24 cellular contexts compared by ENCODE assay signal in genomic region chr1:180936110-180937011, GRCh38. TPM values are rescaled to one million over a fixed set of nuclear protein-coding genes. Genes with fewer than 3 reads are reported as not detected.
"Had no signal": no experiment of that assay in that cellular context is flagged by ENCODE, and none has a peak within 500 bp of the region (broad histone marks: within the 10 kb centered on the region; RNA-seq: fewer than 3 reads in every experiment).

No MANE protein-coding gene starts in this region.

- H3K4me1 ChIP-seq: colonic mucosa, left lung, parathyroid adenoma, tibial artery had no signal

- H3K9me3 ChIP-seq: colonic mucosa, left lung, tibial artery had no signal

- ATAC-seq: activated naive CD8-positive, alpha-beta T cell treated with anti-CD3 and anti-CD28 coated beads, Interleukin-2, amount 50 U/mL, for 24 hours; effector memory CD8-positive, alpha-beta T cell; esophagus mucosa; left lung had no signal

- H3K4me2 ChIP-seq: hepatocyte had no signal

- H3K36me3 ChIP-seq: colonic mucosa had no signal

- DNase-seq: activated CD4-positive, alpha-beta memory T cell treated with anti-CD3 and anti-CD28 coated beads for 36 hours; activated CD4-positive, alpha-beta T cell treated with anti-CD3 and anti-CD28 coated beads for 4 hours; activated CD4-positive, CD25-positive, alpha-beta regulatory T cell; activated gamma-delta T cell; activated naive CD4-positive, alpha-beta T cell treated with anti-CD3 and anti-CD28 coated beads, Interleukin-2, amount 50 U/mL, for 16 hours; activated naive CD8-positive, alpha-beta T cell treated with anti-CD3 and anti-CD28 coated beads, Interleukin-2, amount 50 U/mL, for 24 hours; aorta; central memory CD4-positive, alpha-beta T cell; effector memory CD8-positive, alpha-beta T cell; foreskin melanocyte; glutamatergic neuron; immature natural killer cell; kidney glomerular epithelial cell; stimulated activated CD4-positive, alpha-beta T cell treated with anti-CD3 and anti-CD28 coated beads, Interleukin-12 subunit alpha, Interleukin-12 subunit beta, amount 100 ng/mL, for 4 hours; stimulated activated naive CD8-positive, alpha-beta T cell treated with anti-CD3 and anti-CD28 coated beads, Interleukin-15, amount 100 ng/mL, for 72 hours; T-helper 9 cell; tibial artery had no signal

- H3K4me3 ChIP-seq: dorsolateral prefrontal cortex, hepatocyte, left lung, lung, tibial artery had no signal

- H3K27me3 ChIP-seq: colonic mucosa, dorsolateral prefrontal cortex, hepatocyte, left lung, tibial artery had no signal

- H3K79me2 ChIP-seq: hepatocyte, parathyroid adenoma had no signal

- H3K27ac ChIP-seq: colonic mucosa, hepatocyte, left lung, parathyroid adenoma, tibial artery had no signal

RNA-seq across cellular contexts. Expression of gene KIAA1614, which starts 23.7 kb away (rescaled TPM):
- total RNA-seq: activated CD4-positive, alpha-beta memory T cell treated with anti-CD3 and anti-CD28 coated beads for 36 hours had no signal
